1 cellular context compared by ENCODE assay signal in genomic region chr3:57230006-57230405, GRCh38.
TF ChIP-seq lines count a peak whose summit lies in the region.

No MANE protein-coding gene starts in this region.

TF ChIP-seq in GM12878, 131 proteins besides CTCF, POLR2A, EP300 and RAD21:
- TF ChIP-seq IRF5 (IDR thresholded peaks at IDR 0.05; ENCODE audit: borderline replicate concordance) = no peak
- TF ChIP-seq STAT3 (IDR thresholded peaks at IDR 0.05; ENCODE audit: low read depth, low read length) = no peak
- TF ChIP-seq TCF3 (IDR thresholded peaks at IDR 0.05; ENCODE audit: borderline replicate concordance, insufficient read depth, low read depth, low read length) = no peak
- no peak for TF ChIP-seq BMI1 (IDR thresholded peaks at IDR 0.05; ENCODE audit: borderline replicate concordance)
- no peak for TF ChIP-seq DPF2 (IDR thresholded peaks at IDR 0.05)
- TF ChIP-seq SREBF1 (IDR thresholded peaks at IDR 0.05; ENCODE audit: low read length) = no peak
- no peak for TF ChIP-seq ZBTB33 (IDR thresholded peaks at IDR 0.05)
